8 cellular contexts compared by ENCODE assay signal in the genomic region with DNA sequence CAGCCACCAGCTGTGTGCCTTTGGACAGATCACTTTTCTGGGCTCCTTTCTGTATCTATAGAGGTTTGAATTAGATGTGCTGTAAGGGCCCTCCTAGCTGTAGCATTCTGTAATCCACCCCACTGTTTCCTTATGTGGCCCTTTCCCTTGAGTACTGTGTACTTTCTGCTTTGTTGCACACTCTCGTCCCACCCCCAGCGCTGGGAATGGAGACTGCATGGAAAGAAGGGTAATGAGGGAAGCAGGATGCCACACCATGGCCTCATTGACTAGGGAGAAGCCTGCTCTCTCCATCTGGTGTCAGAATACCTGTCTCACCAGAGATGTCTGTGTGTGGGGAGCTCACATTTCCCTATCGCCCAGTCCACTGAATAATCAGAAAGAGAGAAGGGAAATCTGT.
"Had no signal": no experiment of that assay in that cellular context is flagged by ENCODE, and none has a peak within 500 bp of the region (broad histone marks: within the 10 kb centered on the region; RNA-seq: fewer than 3 reads in every experiment).

No MANE protein-coding gene starts in this region.

- DNase-seq: activated CD4-positive, alpha-beta T cell treated with anti-CD3 and anti-CD28 coated beads, Interleukin-2, amount 50 U/mL, for 48 hours; activated gamma-delta T cell; effector CD8-positive, alpha-beta T cell; mucosa of descending colon; naive B cell; stimulated activated CD4-positive, alpha-beta T cell treated with anti-CD3 and anti-CD28 coated beads, Interleukin-2, amount 100 ng/mL, for 24 hours; stimulated activated naive CD4-positive, alpha-beta T cell treated with Interleukin-2 at 50 U/mL for 16 hours; tibial artery had no signal

- ATAC-seq: mucosa of descending colon had no signal
